In the genomic region with DNA sequence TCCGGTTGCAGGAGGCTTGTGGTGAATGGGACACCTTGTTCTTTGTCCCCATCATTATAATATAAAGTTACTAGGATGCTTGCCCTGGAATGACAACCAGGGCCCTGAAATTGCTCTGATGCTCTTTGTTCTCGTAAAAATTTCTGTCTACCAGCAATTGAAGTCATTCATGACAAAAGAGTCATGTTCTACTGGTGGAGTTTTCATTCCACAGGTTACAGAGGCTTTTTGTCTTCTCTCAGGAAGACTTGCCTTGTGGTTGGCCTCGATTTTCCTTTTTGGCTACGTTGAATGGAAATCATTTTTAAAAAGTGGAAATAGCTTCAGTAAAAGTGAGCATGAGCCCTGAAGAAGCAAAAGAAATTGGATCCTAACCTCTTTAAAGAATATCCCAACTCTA, we compare ENCODE assay signal across 22 cellular contexts.
"Had no signal": no experiment of that assay in that cellular context is flagged by ENCODE, and none has a peak within 500 bp of the region (broad histone marks: within the 10 kb centered on the region; RNA-seq: fewer than 3 reads in every experiment).

No MANE protein-coding gene starts in this region.

- H3K27me3 ChIP-seq: transverse colon had no signal

- H3K4me1 ChIP-seq: transverse colon had no signal

- H3K9me3 Mint-ChIP-seq: activated CD4-positive, alpha-beta T cell treated with anti-CD3 and anti-CD28 coated beads, Interleukin-2, amount 10 ng/mL, durations not matched to agents 24 days and 14 days; activated CD8-positive, alpha-beta T cell treated with anti-CD3 and anti-CD28 coated beads for 36 hours; activated naive CD8-positive, alpha-beta T cell treated with anti-CD3 and anti-CD28 coated beads for 36 hours; activated T-helper 17 cell treated with anti-CD3 and anti-CD28 coated beads, Interleukin-2, amount 50 U/mL, for 72 hours; brain; central memory CD8-positive, alpha-beta T cell; memory B cell; naive thymus-derived CD4-positive, alpha-beta T cell; T-cell had no signal

- H3K27ac ChIP-seq: coronary artery, transverse colon had no signal

- H3K36me3 ChIP-seq: transverse colon had no signal

- H3K4me3 ChIP-seq: coronary artery, transverse colon had no signal

- H3K27ac Mint-ChIP-seq: activated CD4-positive, alpha-beta T cell treated with anti-CD3 and anti-CD28 coated beads, Interleukin-2, amount 10 ng/mL, durations not matched to agents 24 days and 14 days; activated CD8-positive, alpha-beta T cell treated with anti-CD3 and anti-CD28 coated beads for 36 hours; activated naive CD8-positive, alpha-beta T cell treated with anti-CD3 and anti-CD28 coated beads for 36 hours; activated T-helper 17 cell treated with anti-CD3 and anti-CD28 coated beads, Interleukin-2, amount 50 U/mL, for 72 hours; memory B cell; naive thymus-derived CD4-positive, alpha-beta T cell; T-cell had no signal

- H3K4me1 Mint-ChIP-seq: memory B cell had no signal

- H3K27me3 Mint-ChIP-seq: activated CD4-positive, alpha-beta T cell treated with anti-CD3 and anti-CD28 coated beads, Interleukin-2, amount 10 ng/mL, durations not matched to agents 24 days and 14 days; activated CD8-positive, alpha-beta T cell treated with anti-CD3 and anti-CD28 coated beads for 36 hours; activated naive CD8-positive, alpha-beta T cell treated with anti-CD3 and anti-CD28 coated beads for 36 hours; activated T-helper 17 cell treated with anti-CD3 and anti-CD28 coated beads, Interleukin-2, amount 50 U/mL, for 72 hours; brain; central memory CD8-positive, alpha-beta T cell; memory B cell; naive thymus-derived CD4-positive, alpha-beta T cell; T-cell had no signal

- H3K4me3 Mint-ChIP-seq: activated CD4-positive, alpha-beta T cell treated with anti-CD3 and anti-CD28 coated beads, Interleukin-2, amount 10 ng/mL, durations not matched to agents 24 days and 14 days; activated CD8-positive, alpha-beta T cell treated with anti-CD3 and anti-CD28 coated beads for 36 hours; activated naive CD8-positive, alpha-beta T cell treated with anti-CD3 and anti-CD28 coated beads for 36 hours; activated T-helper 17 cell treated with anti-CD3 and anti-CD28 coated beads, Interleukin-2, amount 50 U/mL, for 72 hours; brain; central memory CD8-positive, alpha-beta T cell; memory B cell; naive thymus-derived CD4-positive, alpha-beta T cell; T-cell had no signal

- H3K9me3 ChIP-seq: transverse colon had no signal

- ATAC-seq: activated CD8-positive, alpha-beta T cell treated with anti-CD3 and anti-CD28 coated beads for 36 hours; left lobe of liver; naive thymus-derived CD4-positive, alpha-beta T cell; stimulated activated naive CD8-positive, alpha-beta T cell treated with anti-CD3 and anti-CD28 coated beads, Interleukin-15, Interleukin-2, amounts not matched to agents 100 U/mL and 50 U/mL, for 24 hours; T-cell had no signal

- DNase-seq: activated CD4-positive, alpha-beta T cell treated with anti-CD3 and anti-CD28 coated beads, Interleukin-2, amount 10 ng/mL, durations not matched to agents 24 days and 14 days; activated naive CD4-positive, alpha-beta T cell; activated naive CD8-positive, alpha-beta T cell treated with anti-CD3 and anti-CD28 coated beads for 36 hours; activated T-cell treated with anti-CD3 and anti-CD28 coated beads, Interleukin-2, amount 50 U/mL, for 1 hour; amygdala; kidney; naive thymus-derived CD4-positive, alpha-beta T cell; posterior cingulate gyrus; retina; stimulated activated CD4-positive, alpha-beta T cell treated with anti-CD3 and anti-CD28 coated beads, Interleukin-12 subunit alpha, Interleukin-12 subunit beta, amount 100 ng/mL, for 4 hours; stimulated activated CD4-positive, alpha-beta T cell treated with anti-CD3 and anti-CD28 coated beads, Interleukin-2, amount 100 ng/mL, for 24 hours; stimulated activated naive CD8-positive, alpha-beta T cell treated with anti-CD3 and anti-CD28 coated beads, Interleukin-15, Interleukin-2, amounts not matched to agents 100 U/mL and 50 U/mL, for 24 hours; T-cell; T-helper 9 cell; transverse colon had no signal
